Comparison of ENCODE assay signal across 33 cellular contexts in genomic region chr15:47937834-47938233, GRCh38.
"Had no signal": no experiment of that assay in that cellular context is flagged by ENCODE, and none has a peak within 500 bp of the region (broad histone marks: within the 10 kb centered on the region; RNA-seq: fewer than 3 reads in every experiment).

No MANE protein-coding gene starts in this region.

- H3K4me1 ChIP-seq: parathyroid adenoma, psoas muscle, right lobe of liver, sigmoid colon, spleen, testis, tibial artery, transverse colon, upper lobe of right lung, uterus had no signal

- H3K27ac Mint-ChIP-seq: naive thymus-derived CD8-positive, alpha-beta T cell; natural killer cell treated with Interleukin-12 subunit alpha and Interleukin-12 subunit beta and Interleukin-15 and Interleukin-18, amount 100 ng/mL, for 72 hours; nephron progenitor cell; progenitor cell of endocrine pancreas; stimulated activated memory B cell treated with anti-CD40 and anti-IgM and Interleukin-4, amounts not matched to agents 10 μg/mL and 1 μg/mL and 100 μg/mL, for 72 hours; stimulated activated naive CD8-positive, alpha-beta T cell treated with anti-CD3 and anti-CD28 coated beads, Interleukin-15, amount 100 ng/mL, for 72 hours; type B pancreatic cell had no signal

- H3K36me3 Mint-ChIP-seq: naive thymus-derived CD8-positive, alpha-beta T cell; natural killer cell treated with Interleukin-12 subunit alpha and Interleukin-12 subunit beta and Interleukin-15 and Interleukin-18, amount 100 ng/mL, for 72 hours; stimulated activated memory B cell treated with anti-CD40 and anti-IgM and Interleukin-4, amounts not matched to agents 10 μg/mL and 1 μg/mL and 100 μg/mL, for 72 hours; type B pancreatic cell had no signal

- H3K79me2 ChIP-seq: parathyroid adenoma had no signal

- H3K27me3 ChIP-seq: neutrophil, ovary, right lobe of liver, sigmoid colon, spleen, suprapubic skin, testis, tibial artery, transverse colon, upper lobe of right lung, uterus had no signal

- H3K4me2 ChIP-seq: smooth muscle cell had no signal

- H2AFZ ChIP-seq: parathyroid adenoma had no signal

- H3K4me3 ChIP-seq: ovary, psoas muscle, right lobe of liver, sigmoid colon, smooth muscle cell, spleen, suprapubic skin, testis, tibial artery, transverse colon, upper lobe of right lung, uterus had no signal

- H3K4me3 Mint-ChIP-seq: naive thymus-derived CD8-positive, alpha-beta T cell; natural killer cell treated with Interleukin-12 subunit alpha and Interleukin-12 subunit beta and Interleukin-15 and Interleukin-18, amount 100 ng/mL, for 72 hours; nephron progenitor cell; neural crest cell; stimulated activated memory B cell treated with anti-CD40 and anti-IgM and Interleukin-4, amounts not matched to agents 10 μg/mL and 1 μg/mL and 100 μg/mL, for 72 hours; stimulated activated naive CD8-positive, alpha-beta T cell treated with anti-CD3 and anti-CD28 coated beads, Interleukin-15, amount 100 ng/mL, for 72 hours; type B pancreatic cell had no signal

- H3K9me3 ChIP-seq: neutrophil, ovary, psoas muscle, right lobe of liver, sigmoid colon, spleen, suprapubic skin, testis, tibial artery, transverse colon, upper lobe of right lung, uterus had no signal

- H3K9me3 Mint-ChIP-seq: nephron progenitor cell, neural crest cell, type B pancreatic cell had no signal

- H3K4me1 Mint-ChIP-seq: naive thymus-derived CD8-positive, alpha-beta T cell; neural crest cell; stimulated activated memory B cell treated with anti-CD40 and anti-IgM and Interleukin-4, amounts not matched to agents 10 μg/mL and 1 μg/mL and 100 μg/mL, for 72 hours; stimulated activated naive CD8-positive, alpha-beta T cell treated with anti-CD3 and anti-CD28 coated beads, Interleukin-15, amount 100 ng/mL, for 72 hours had no signal

- ATAC-seq: naive thymus-derived CD8-positive, alpha-beta T cell; natural killer cell treated with Interleukin-12 subunit alpha and Interleukin-12 subunit beta and Interleukin-15 and Interleukin-18, amount 100 ng/mL, for 72 hours; psoas muscle; right cardiac atrium; right lobe of liver; stimulated activated memory B cell treated with anti-CD40 and anti-IgM and Interleukin-4, amounts not matched to agents 10 μg/mL and 1 μg/mL and 100 μg/mL, for 72 hours; stimulated activated naive CD8-positive, alpha-beta T cell treated with anti-CD3 and anti-CD28 coated beads, Interleukin-15, amount 100 ng/mL, for 72 hours; stimulated activated naive CD8-positive, alpha-beta T cell treated with anti-CD3 and anti-CD28 coated beads, Interleukin-15, Interleukin-2, amounts not matched to agents 100 U/mL and 50 U/mL, for 24 hours; upper lobe of right lung had no signal

- H3K27me3 Mint-ChIP-seq: stimulated activated memory B cell treated with anti-CD40 and anti-IgM and Interleukin-4, amounts not matched to agents 10 μg/mL and 1 μg/mL and 100 μg/mL, for 72 hours had no signal

- H3K36me3 ChIP-seq: neutrophil, ovary, right lobe of liver, sigmoid colon, spleen, suprapubic skin, tibial artery, transverse colon, upper lobe of right lung, uterus had no signal

- H3K27ac ChIP-seq: neutrophil, ovary, parathyroid adenoma, psoas muscle, right lobe of liver, sigmoid colon, spleen, suprapubic skin, testis, tibial artery, transverse colon, upper lobe of right lung, uterus had no signal

- H3K9ac ChIP-seq: parathyroid adenoma had no signal

- DNase-seq: naive thymus-derived CD8-positive, alpha-beta T cell; nephron progenitor cell; nucleus accumbens; ovary; posterior cingulate gyrus; psoas muscle; right cardiac atrium; right lobe of liver; sigmoid colon; spleen; stimulated activated CD4-positive, alpha-beta T cell treated with anti-CD3 and anti-CD28 coated beads, Interleukin-12 subunit alpha, Interleukin-12 subunit beta, amount 100 ng/mL, for 4 hours; stimulated activated CD4-positive, alpha-beta T cell treated with anti-CD3 and anti-CD28 coated beads, Interleukin-1b, Interleukin-23, amount 100 ng/mL, for 48 hours; stimulated activated CD4-positive, alpha-beta T cell treated with anti-CD3 and anti-CD28 coated beads, Interleukin-4, amount 100 ng/mL, for 1 hour; stimulated activated CD4-positive, alpha-beta T cell treated with anti-CD3 and anti-CD28 coated beads, Interleukin-4, amount 100 ng/mL, for 4 hours; stimulated activated CD8-positive, alpha-beta memory T cell treated with anti-CD3 and anti-CD28 coated beads, Interleukin-4, amount 100 ng/mL, for 48 hours; stimulated activated naive CD4-positive, alpha-beta T cell; stimulated activated naive CD8-positive, alpha-beta T cell treated with anti-CD3 and anti-CD28 coated beads, Interleukin-15, amount 100 ng/mL, for 72 hours; stimulated activated naive CD8-positive, alpha-beta T cell treated with anti-CD3 and anti-CD28 coated beads, Interleukin-15, Interleukin-2, amounts not matched to agents 100 U/mL and 50 U/mL, for 24 hours; substantia nigra; testis; tibial artery; transverse colon; upper lobe of right lung; uterus had no signal
